ENCODE assay signal across 1 cellular context in the genomic region with DNA sequence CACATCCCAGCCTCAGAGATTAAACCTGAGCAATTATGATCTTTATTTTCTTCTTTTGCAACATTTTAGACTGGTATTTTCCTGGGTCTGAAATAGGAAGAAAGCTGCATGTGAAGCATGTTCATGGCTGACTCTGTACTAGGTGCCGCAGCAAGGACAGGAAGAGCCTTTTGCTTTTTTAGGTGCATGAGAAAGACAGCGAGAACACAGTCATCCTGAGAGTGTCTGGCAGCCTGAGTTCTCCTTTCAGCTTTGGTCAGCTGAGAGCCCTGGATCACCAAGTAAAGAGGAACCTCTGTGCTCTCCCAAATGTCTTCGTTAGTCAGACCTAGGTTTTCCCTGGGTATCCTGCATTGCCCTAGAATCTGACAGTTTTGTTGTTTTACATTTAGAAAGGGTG.
TF ChIP-seq lines count a peak whose summit lies in the region.

No MANE protein-coding gene starts in this region.

TF ChIP-seq in SK-N-SH treated with all-trans-retinoic acid at 6 μM for 48 hours, 23 proteins besides CTCF, POLR2A, EP300 and RAD21 (continued from another document):
- TF ChIP-seq SNAI2 (CRISPR knock-in tag; IDR thresholded peaks at IDR 0.05): no peak
- TF ChIP-seq OSR1 (CRISPR knock-in tag; IDR thresholded peaks at IDR 0.05): no peak
- TF ChIP-seq ESRRG (CRISPR knock-in tag; IDR thresholded peaks at IDR 0.05): no peak
TF ChIP-seq in SK-N-SH treated with all-trans-retinoic acid at 6 μM for 48 hours: peak in this region for 0.
